7 cellular contexts compared by ENCODE assay signal in the genomic region with DNA sequence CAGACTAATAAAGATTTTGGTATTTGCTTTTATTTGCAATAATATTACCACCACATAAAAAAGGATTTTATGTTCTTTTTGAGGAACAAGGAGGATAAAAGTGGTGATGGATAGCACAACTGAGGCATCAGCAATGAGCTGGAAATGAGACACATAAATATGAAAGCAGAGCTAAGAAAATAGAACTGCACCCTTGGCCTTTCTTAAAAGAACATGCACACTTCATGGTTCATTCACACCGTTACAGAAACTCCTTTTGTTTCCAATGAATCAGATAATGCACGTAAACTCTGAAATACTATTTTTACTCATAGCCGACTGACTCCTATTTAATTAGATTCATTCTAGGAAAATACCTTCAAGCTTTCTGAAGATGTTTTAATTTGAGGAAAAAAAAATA.
"Had no signal": no experiment of that assay in that cellular context is flagged by ENCODE, and none has a peak within 500 bp of the region (broad histone marks: within the 10 kb centered on the region; RNA-seq: fewer than 3 reads in every experiment).

No MANE protein-coding gene starts in this region.

- H3K27ac ChIP-seq: HL-60 had no signal

- H3K4me3 ChIP-seq: GM23338 had no signal

- ATAC-seq: GM23338, HepG2 had no signal

- DNase-seq: H9, HCEC 1CT had no signal

- FAIRE-seq: H1, H54, HepG2 had no signal
